In the genomic region with DNA sequence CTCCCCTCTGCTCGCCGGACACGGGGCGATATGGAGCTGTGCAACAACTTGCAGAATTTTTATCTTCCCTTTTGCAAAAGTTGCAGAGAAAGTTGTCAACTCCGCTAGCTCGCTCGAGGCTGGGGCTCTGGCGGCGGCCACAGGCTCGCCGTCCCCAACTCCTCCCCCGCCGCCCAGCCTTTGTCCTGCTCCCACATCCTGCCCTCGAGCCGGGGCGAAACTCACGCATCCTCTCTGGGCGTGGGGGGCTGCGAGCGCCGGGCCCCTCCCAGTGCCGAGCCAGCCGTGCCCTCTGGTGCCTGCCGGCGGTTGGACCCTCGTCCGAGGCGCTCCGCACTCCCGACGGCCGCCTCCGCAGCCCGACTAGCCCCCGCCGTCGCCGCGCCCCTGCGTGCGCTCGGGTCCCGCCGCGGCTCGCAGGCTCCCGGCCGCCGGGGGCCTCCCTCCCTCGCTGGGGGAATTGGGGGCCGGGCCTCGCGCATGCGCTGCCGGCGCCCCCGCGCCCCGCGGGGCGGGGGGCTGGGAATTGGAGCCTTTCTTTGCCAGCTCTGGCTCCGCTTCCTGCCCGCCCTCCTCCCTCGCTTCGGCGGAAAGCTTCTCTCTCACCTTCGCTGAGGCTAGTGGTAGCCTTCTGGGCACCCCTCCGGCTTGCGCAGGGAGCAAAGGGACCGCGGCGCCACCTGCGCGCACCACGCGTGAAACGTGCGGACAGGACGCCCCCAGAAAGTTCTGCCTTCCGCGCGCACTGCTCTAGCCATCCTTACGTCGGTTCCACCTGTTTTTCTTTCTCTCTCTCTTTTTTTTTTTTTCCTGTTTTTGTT, we compare ENCODE assay signal across 8 cellular contexts. TPM values are rescaled to one million over a fixed set of nuclear protein-coding genes. Genes with fewer than 3 reads are reported as not detected.
DNase-seq lines count a peak whose midpoint lies in the region; ATAC-seq and TF ChIP-seq lines count a peak whose summit lies in the region.

A gene with protein sequence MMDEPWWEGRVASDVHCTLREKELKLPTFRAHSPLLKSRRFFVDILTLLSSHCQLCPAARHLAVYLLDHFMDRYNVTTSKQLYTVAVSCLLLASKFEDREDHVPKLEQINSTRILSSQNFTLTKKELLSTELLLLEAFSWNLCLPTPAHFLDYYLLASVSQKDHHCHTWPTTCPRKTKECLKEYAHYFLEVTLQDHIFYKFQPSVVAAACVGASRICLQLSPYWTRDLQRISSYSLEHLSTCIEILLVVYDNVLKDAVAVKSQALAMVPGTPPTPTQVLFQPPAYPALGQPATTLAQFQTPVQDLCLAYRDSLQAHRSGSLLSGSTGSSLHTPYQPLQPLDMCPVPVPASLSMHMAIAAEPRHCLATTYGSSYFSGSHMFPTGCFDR (minus strand): TSS at position 426 of the 821 bp plus-strand sequence. CDS start 641 bp downstream, outside the sequence.

- CTCF ChIA-PET in IMR-90 (lab: Yijun Ruan, JAX), result interaction anchor here (0.6 kb wide), 2 partner anchors 34 to 38 kb away, joined by 3 read pairs; no protein-coding TSS in a partner anchor

- dilution Hi-C loops in IMR-90 (cut with HindIII; ENCODE audit: low sequenced_read_pairs, unreplicated experiment), result no loop called here

- BruUV-seq in IMR-90 (replicated peaks; lab: Mats Ljungman, UMichigan), result no TSS peak

- peak; percentile 84 for DNase-seq in BE2C
- DNase-seq in IMR-90, result peak; percentile 44
- peak; percentile 76 to 87 for DNase-seq in SJCRH30
- no peak for DNase-seq in effector memory CD8-positive, alpha-beta T cell
- DNase-seq in lower lobe of right lung, result peak; percentile 74
- peak; percentile 71 for DNase-seq in testis

- H2AFZ ChIP-seq in IMR-90 (replicated peaks; ENCODE audit: low read length, poor library complexity), result peak within 1 kb of the TSS; percentile 96

- TF ChIP-seq POLR2A in GM18951 (IDR thresholded peaks at IDR 0.05; ENCODE audit: extremely low read depth, insufficient read depth, insufficient read length) (peak; percentile 18), IMR-90 (IDR thresholded peaks at IDR 0.05; ENCODE audit: low read depth, low read length) (peak; percentile 39; the same call in 1 of the 2 replicates), testis (IDR thresholded peaks at IDR 0.05) (no peak)

- peaks cover 3 to 5% of the 10 kb centered on the region in 2 donors for H3K4me1 Mint-ChIP-seq in effector memory CD8-positive, alpha-beta T cell (ENCODE audit: low read depth in 2 of 2)

- TF ChIP-seq CTCF in BE2C (IDR thresholded peaks at IDR 0.05; ENCODE audit: low read depth, low read length), result no peak
- no peak for TF ChIP-seq CTCF in IMR-90 (conservative IDR thresholded peaks at IDR 0.05; ENCODE audit: low read depth, low read length)
- TF ChIP-seq CTCF in lower lobe of right lung (IDR thresholded peaks at IDR 0.05), result no peak
- TF ChIP-seq CTCF in testis (IDR thresholded peaks at IDR 0.05), result no peak

- peak within 1 kb of the TSS; percentile 84 for H3K9ac ChIP-seq in IMR-90 (ENCODE audit: low read depth, low read length)

- peak within 1 kb of the TSS; percentile 52 for H3K4ac ChIP-seq in IMR-90 (ENCODE audit: low read depth, low read length)

- no peak within 1 kb of the TSS for H3K27ac Mint-ChIP-seq in effector memory CD8-positive, alpha-beta T cell

- H4K91ac ChIP-seq in IMR-90 (ENCODE audit: insufficient read depth, low read depth, low read length), result peak within 1 kb of the TSS; percentile 67; the same call in 1 of the 2 replicates

- H3K4me1 ChIP-seq in BE2C (no peaks in the 10 kb centered on the region), IMR-90 (ENCODE audit: control insufficient read depth, insufficient read depth, low read length) (peaks cover 2% of the 10 kb centered on the region; the same call in 1 of the 2 replicates), SJCRH30 (peaks cover 17% of the 10 kb centered on the region), lower lobe of right lung (peaks cover 24% of the 10 kb centered on the region), testis (peaks cover 22% of the 10 kb centered on the region)

- H3K14ac ChIP-seq in IMR-90 (replicated peaks; ENCODE audit: low read depth, low read length), result peak within 1 kb of the TSS; percentile 54

- H4K5ac ChIP-seq in IMR-90 (ENCODE audit: low read depth, low read length), result peak within 1 kb of the TSS; percentile 72

- H3K4me3 ChIP-seq in BE2C (ENCODE audit: low read depth, low read length), result peak within 1 kb of the TSS; percentile 85
- H3K4me3 ChIP-seq in IMR-90 (ENCODE audit: insufficient read depth, low read depth, low read length), result peak within 1 kb of the TSS; percentile 91
- peak within 1 kb of the TSS; percentile 91 for H3K4me3 ChIP-seq in SJCRH30
- H3K4me3 ChIP-seq in lower lobe of right lung, result peak within 1 kb of the TSS; percentile 86
- peak within 1 kb of the TSS; percentile 71 to 88 for H3K4me3 ChIP-seq in testis

- H3K79me1 ChIP-seq in IMR-90 (ENCODE audit: low read depth in 1 of 2, low read length in 2 of 2), result peaks cover 13 to 24% of the 10 kb centered on the region in 2 experiments

- peak within 1 kb of the TSS; percentile 55 for H3K27ac ChIP-seq in IMR-90 (ENCODE audit: insufficient read depth, low read length)
- peak within 1 kb of the TSS; percentile 37 for H3K27ac ChIP-seq in SJCRH30
- peak within 1 kb of the TSS; percentile 88 for H3K27ac ChIP-seq in lower lobe of right lung
- peak within 1 kb of the TSS; percentile 81 to 87 for H3K27ac ChIP-seq in testis

- peak within 1 kb of the TSS; percentile 41; the same call in 1 of the 2 replicates for H3K56ac ChIP-seq in IMR-90 (ENCODE audit: extremely low read depth, insufficient read depth, low read length)

- H3K36me3 Mint-ChIP-seq in effector memory CD8-positive, alpha-beta T cell (ENCODE audit: insufficient read depth), result no peaks in the 10 kb centered on the region

- peak within 1 kb of the TSS; percentile 65 to 89 for H4K8ac ChIP-seq in IMR-90 (ENCODE audit: low read depth in 2 of 2, low read length in 2 of 2)

- 0% methylated on average over 10 of the region's 84 CpGs; no CpG with 5 or more reads in 1 of the 2 experiments for WGBS in IMR-90 (ENCODE audit: extremely low coverage in 2 of 2, insufficient read length in 1 of 2), 2 experiments
- 0% methylated on average over 33 to 84 of the region's 84 CpGs for WGBS in testis, 2 donors

- no peaks in the 10 kb centered on the region for H3K36me3 ChIP-seq in BE2C
- H3K36me3 ChIP-seq in IMR-90 (ENCODE audit: control insufficient read depth, insufficient read depth, low read length), result peaks cover 6% of the 10 kb centered on the region
- no peaks in the 10 kb centered on the region for H3K36me3 ChIP-seq in SJCRH30
- H3K36me3 ChIP-seq in lower lobe of right lung, result no peaks in the 10 kb centered on the region
- no peaks in the 10 kb centered on the region for H3K36me3 ChIP-seq in testis (ENCODE audit: low read depth, missing control alignments)

- in situ Hi-C loops in GM18951 (cut with MboI; ENCODE audit: low sequenced_read_pairs, unreplicated experiment), result no loop called here
- in situ Hi-C loops in IMR-90 (cut with MboI; ENCODE audit: low sequenced_read_pairs), result no loop called here

- intact Hi-C loops in IMR-90 (cut with micrococcal nuclease) (no loop called here), lower lobe of right lung (cut with DNase I) (no loop called here), testis (cut with DNase I; ENCODE audit: low total_unique reads) (no loop called here)

- no peak for TF ChIP-seq RAD21 in IMR-90 (IDR thresholded peaks at IDR 0.05; ENCODE audit: low read length)

- H2AK5ac ChIP-seq in IMR-90 (ENCODE audit: low read depth, low read length), result no peak within 1 kb of the TSS

- peak within 1 kb of the TSS; percentile 57 to 76 for H3K4me3 Mint-ChIP-seq in effector memory CD8-positive, alpha-beta T cell

- H2BK20ac ChIP-seq in IMR-90 (ENCODE audit: low read depth, low read length), result no peak within 1 kb of the TSS

- H3K9me3 Mint-ChIP-seq in effector memory CD8-positive, alpha-beta T cell, result no peaks in the 10 kb centered on the region

- H2BK15ac ChIP-seq in IMR-90 (ENCODE audit: low read depth, low read length), result peak within 1 kb of the TSS; percentile 27; the same call in 1 of the 3 replicates

- POLR2A ChIA-PET in IMR-90 (lab: Charles Lee; ENCODE audit: unreplicated experiment), result interaction anchor here (0.5 to 0.6 kb wide), 2 partner anchors 109 to 911 kb away, joined by 3 read pairs; a partner anchor contains a TSS

- peak within 1 kb of the TSS; percentile 80 for H2AK9ac ChIP-seq in IMR-90 (replicated peaks; ENCODE audit: low read depth, low read length, poor library complexity)

- H3K23ac ChIP-seq in IMR-90 (ENCODE audit: low read depth, low read length), result peak within 1 kb of the TSS; percentile 63; the same call in 1 of the 2 replicates

- H4K20me1 ChIP-seq in IMR-90 (ENCODE audit: insufficient read depth, low read length), result no peaks in the 10 kb centered on the region

- H3K9me3 ChIP-seq in BE2C (no peaks in the 10 kb centered on the region), IMR-90 (ENCODE audit: control insufficient read depth, insufficient read depth, low read length) (no peaks in the 10 kb centered on the region), SJCRH30 (replicated peaks) (no peaks in the 10 kb centered on the region), lower lobe of right lung (no peaks in the 10 kb centered on the region), testis (no peaks in the 10 kb centered on the region)

- H2BK5ac ChIP-seq in IMR-90 (ENCODE audit: low read depth, low read length, poor library complexity, severe bottlenecking), result peak within 1 kb of the TSS; percentile 53

- H3K18ac ChIP-seq in IMR-90 (ENCODE audit: low read depth, low read length), result peak within 1 kb of the TSS; percentile 19

- peaks cover 75 to 87% of the 10 kb centered on the region in 2 donors for H3K27me3 Mint-ChIP-seq in effector memory CD8-positive, alpha-beta T cell

- no peaks in the 10 kb centered on the region for H3K9me1 ChIP-seq in IMR-90 (ENCODE audit: insufficient read depth, low read length)

- H3K27me3 ChIP-seq in BE2C (no peaks in the 10 kb centered on the region), IMR-90 (ENCODE audit: control insufficient read depth, insufficient read depth, low read length) (no peaks in the 10 kb centered on the region; the same call in 1 of the 2 replicates), SJCRH30 (no peaks in the 10 kb centered on the region), lower lobe of right lung (ENCODE audit: low read depth) (no peaks in the 10 kb centered on the region), testis (no peaks in the 10 kb centered on the region)

- ATAC-seq in IMR-90 (ENCODE audit: low read depth) (peak; percentile 84), lower lobe of right lung (peak; percentile 89 to 92), GM21717 (IDR thresholded peaks at IDR 0.05; ENCODE audit: unreplicated experiment) (no peak)
- no peak for ATAC-seq in effector memory CD8-positive, alpha-beta T cell (replicated peaks)

- H3K4me2 ChIP-seq in IMR-90 (ENCODE audit: low read depth, low read length), result peak within 1 kb of the TSS; percentile 94

- peak within 1 kb of the TSS; percentile 83; the same call in 1 of the 2 replicates for H2BK120ac ChIP-seq in IMR-90 (ENCODE audit: low read depth, low read length)

RNA-seq across cellular contexts. Expression of the gene that starts here (rescaled TPM):
- 25.6 TPM for polyA plus RNA-seq in BE2C (2012; ENCODE audit: insufficient read depth, insufficient read length, low read depth)
- total RNA-seq in IMR-90 (2012; rRNA removed), result 2.0 and 2.8 TPM in 2 replicates
- polyA plus RNA-seq in IMR-90 (2012; rRNA removed), result 3.8 and 5.3 TPM in 2 replicates
- polyA plus RNA-seq in IMR-90 (2012; cell fraction: cytosol; rRNA removed), result 2.4 and 3.1 TPM in 2 replicates
- 2.2 and 2.7 TPM in 2 replicates for polyA plus RNA-seq in IMR-90 (2012; cell fraction: nucleus; rRNA removed; ENCODE audit: low replicate concordance)
- total RNA-seq in SJCRH30 (2014; rRNA removed; shearing (Covaris generic)), result 6.5 and 6.8 TPM in 2 replicates
- total RNA-seq in lower lobe of right lung, result 15.5 TPM
- 10 to 100 TPM; 41.4 to 47.0 TPM for total RNA-seq in testis
- polyA plus RNA-seq in testis (ENCODE audit: insufficient read depth, low read depth, low replicate concordance), result 23.6 TPM

Comparison
In these comparisons a context has a peak if more than half of its experiments do, and no peak if none do; other contexts are left out.
1. DNase-seq: peak in BE2C (single experiment), IMR-90 (single experiment), SJCRH30 (2 of 2), lower lobe of right lung (single experiment) and testis (single experiment); none in effector memory CD8-positive, alpha-beta T cell (0 of 3).
2. ATAC-seq: peak in IMR-90 (single experiment) and lower lobe of right lung (2 of 2); none in effector memory CD8-positive, alpha-beta T cell (single experiment) and GM21717 (single experiment).
3. H3K27ac ChIP-seq: peak in every context shown above with its lines; median percentile 88 in lower lobe of right lung; 84 in testis; 55 in IMR-90; 37 in SJCRH30.
4. Peak in every context shown above with its lines, with median percentiles within 50 percentile points of each other: H3K4me3 ChIP-seq.